Comparison of ENCODE assay signal across 28 cellular contexts in genomic region chr10:1947464-1948043, GRCh38.
"Had no signal": no experiment of that assay in that cellular context is flagged by ENCODE, and none has a peak within 500 bp of the region (broad histone marks: within the 10 kb centered on the region; RNA-seq: fewer than 3 reads in every experiment).

No MANE protein-coding gene starts in this region.

- H3K27me3 Mint-ChIP-seq: naive thymus-derived CD4-positive, alpha-beta T cell; progenitor cell of endocrine pancreas had no signal

- H3K36me3 Mint-ChIP-seq: immature natural killer cell, neural progenitor cell, type B pancreatic cell had no signal

- ATAC-seq: effector memory CD8-positive, alpha-beta T cell; left colon; naive thymus-derived CD4-positive, alpha-beta T cell; right lobe of liver had no signal

- DNase-seq: cortex of kidney; effector memory CD8-positive, alpha-beta T cell; erythroblast; esophagus squamous epithelium; foreskin melanocyte; hypothalamus; immature natural killer cell; islet precursor cell; kidney glomerular epithelial cell; left colon; left ventricle myocardium inferior; mammary epithelial cell; mesendoderm; midbrain; right lobe of liver; small intestine; stimulated activated CD4-positive, alpha-beta T cell treated with anti-CD3 and anti-CD28 coated beads, Interleukin-15, amount 100 ng/mL, for 24 hours; stimulated activated CD4-positive, alpha-beta T cell treated with anti-CD3 and anti-CD28 coated beads, Interleukin-2, amount 100 ng/mL, for 48 hours; stimulated activated naive CD4-positive, alpha-beta T cell; substantia nigra; testis; tibial artery had no signal

- FAIRE-seq: endometrium, small intestine had no signal

- H3K9me3 Mint-ChIP-seq: nephron had no signal

- H3K4me1 Mint-ChIP-seq: nephron, neural progenitor cell had no signal

- H3K4me3 Mint-ChIP-seq: effector memory CD8-positive, alpha-beta T cell; immature natural killer cell; nephron; neural progenitor cell; type B pancreatic cell had no signal

- H3K27ac Mint-ChIP-seq: immature natural killer cell, nephron, neural progenitor cell, progenitor cell of endocrine pancreas, type B pancreatic cell had no signal
